In genomic region chr4:49110579-49110978, GRCh38 we compare ENCODE assay signal across 8 cellular contexts.
A peak's percentile ranks its signal among the peaks of the same experiment; 100 is the strongest.
DNase-seq lines count a peak whose midpoint lies in the region; ATAC-seq lines count a peak whose summit lies in the region.
"Not testable (repeated sequence)": the region's sequence is repeated elsewhere in the genome, so short reads cannot be mapped to it uniquely, and the experiment has no call there.

No MANE protein-coding gene starts in this region.

- not testable (repeated sequence) for H3K27me3 Mint-ChIP-seq in stimulated activated naive CD8-positive, alpha-beta T cell treated with anti-CD3 and anti-CD28 coated beads, Interleukin-15, Interleukin-2, amounts not matched to agents 100 ng/mL and 50 ng/mL, for 24 hours

- ATAC-seq in GM18519 (IDR thresholded peaks at IDR 0.05; ENCODE audit: low FRiP score, unreplicated experiment) (peak; percentile 33), GM19467 (IDR thresholded peaks at IDR 0.05; ENCODE audit: unreplicated experiment) (peak; percentile 51), HG02588 (IDR thresholded peaks at IDR 0.05; ENCODE audit: unreplicated experiment) (peak; percentile 46), HG03064 (IDR thresholded peaks at IDR 0.05; ENCODE audit: low read depth, unreplicated experiment) (peak; percentile 47), HG03558 (IDR thresholded peaks at IDR 0.05; ENCODE audit: extremely low read depth, unreplicated experiment) (peak; percentile 28), left lobe of liver (peak; percentile 62)
- peak; percentile 57 to 58 for ATAC-seq in activated naive CD4-positive, alpha-beta T cell treated with anti-CD3 and anti-CD28 coated beads, Interleukin-2, amount 50 U/mL, for 72 hours

- H3K4me3 Mint-ChIP-seq in stimulated activated naive CD8-positive, alpha-beta T cell treated with anti-CD3 and anti-CD28 coated beads, Interleukin-15, Interleukin-2, amounts not matched to agents 100 ng/mL and 50 ng/mL, for 24 hours: not testable (repeated sequence)

- H3K9me3 Mint-ChIP-seq in activated naive CD4-positive, alpha-beta T cell treated with anti-CD3 and anti-CD28 coated beads, Interleukin-2, amount 50 U/mL, for 72 hours: peaks cover 81 to 95% of the 10 kb centered on the region in 2 donors
- peaks cover 40% of the 10 kb centered on the region for H3K9me3 Mint-ChIP-seq in stimulated activated naive CD8-positive, alpha-beta T cell treated with anti-CD3 and anti-CD28 coated beads, Interleukin-15, Interleukin-2, amounts not matched to agents 100 ng/mL and 50 ng/mL, for 24 hours

- DNase-seq in activated naive CD4-positive, alpha-beta T cell treated with anti-CD3 and anti-CD28 coated beads, Interleukin-2, amount 50 U/mL, for 72 hours (ENCODE audit: low spot score in 2 of 2); left lobe of liver (ENCODE audit: low spot score): not testable (repeated sequence)

- peak overlapping the region in 1 of 2 donors; percentile 2 for H3K27ac Mint-ChIP-seq in activated naive CD4-positive, alpha-beta T cell treated with anti-CD3 and anti-CD28 coated beads, Interleukin-2, amount 50 U/mL, for 72 hours
- peak overlapping the region; percentile 0 for H3K27ac Mint-ChIP-seq in stimulated activated naive CD8-positive, alpha-beta T cell treated with anti-CD3 and anti-CD28 coated beads, Interleukin-15, Interleukin-2, amounts not matched to agents 100 ng/mL and 50 ng/mL, for 24 hours

- H3K4me1 Mint-ChIP-seq in stimulated activated naive CD8-positive, alpha-beta T cell treated with anti-CD3 and anti-CD28 coated beads, Interleukin-15, Interleukin-2, amounts not matched to agents 100 ng/mL and 50 ng/mL, for 24 hours (ENCODE audit: low read depth): not testable (repeated sequence)

- peaks cover 74 to 79% of the 10 kb centered on the region in 2 donors for H3K36me3 Mint-ChIP-seq in activated naive CD4-positive, alpha-beta T cell treated with anti-CD3 and anti-CD28 coated beads, Interleukin-2, amount 50 U/mL, for 72 hours
- peaks cover 49% of the 10 kb centered on the region for H3K36me3 Mint-ChIP-seq in stimulated activated naive CD8-positive, alpha-beta T cell treated with anti-CD3 and anti-CD28 coated beads, Interleukin-15, Interleukin-2, amounts not matched to agents 100 ng/mL and 50 ng/mL, for 24 hours (ENCODE audit: low read depth)
